In the genomic region with DNA sequence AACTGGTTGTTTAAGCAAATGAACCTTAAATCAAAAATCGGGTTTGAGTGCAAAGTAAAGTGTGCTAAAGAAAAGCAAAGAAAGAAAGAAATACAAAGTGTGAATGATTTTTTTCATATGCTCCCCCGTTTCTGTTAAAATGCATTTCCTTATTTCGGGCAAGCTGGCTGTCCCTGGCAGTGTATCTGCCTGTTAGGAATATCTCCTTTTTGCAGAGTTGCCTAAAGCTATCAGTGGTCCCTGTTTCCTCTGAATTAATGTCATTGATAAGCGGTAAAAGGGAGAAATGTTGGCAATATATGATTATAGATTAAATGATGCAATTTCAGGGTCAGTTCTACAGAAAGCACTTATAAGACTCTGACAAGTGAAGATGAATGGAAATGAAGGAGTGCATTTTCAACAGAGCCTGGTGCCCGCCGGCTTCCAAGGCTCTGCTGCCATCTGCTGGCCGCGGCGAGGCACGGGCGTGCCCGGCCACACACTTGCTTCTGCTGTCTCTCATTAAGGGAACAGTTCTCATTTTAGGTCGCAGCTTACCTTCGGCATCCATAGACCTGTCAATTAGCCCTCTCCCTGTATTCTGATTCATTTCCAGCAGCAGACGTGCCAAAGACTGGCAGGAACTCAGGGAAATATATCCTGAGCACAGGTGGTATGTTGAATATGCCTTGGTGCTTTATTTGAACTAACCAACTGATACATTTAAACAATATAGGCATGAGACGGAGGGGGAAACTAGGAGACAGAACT, we compare ENCODE assay signal across 8 cellular contexts.
DNase-seq lines count a peak whose midpoint lies in the region; ATAC-seq and TF ChIP-seq lines count a peak whose summit lies in the region.

No MANE protein-coding gene starts in this region.

- no peak overlapping the region for H3K4me3 Mint-ChIP-seq in osteocyte (ENCODE audit: unreplicated experiment)

- no peaks in the 10 kb centered on the region for H3K27me3 ChIP-seq in foreskin keratinocyte
- no peaks in the 10 kb centered on the region for H3K27me3 ChIP-seq in upper lobe of left lung

- no peak overlapping the region for H3K27ac Mint-ChIP-seq in osteocyte (ENCODE audit: unreplicated experiment)

- no peaks in the 10 kb centered on the region for H3K9me3 ChIP-seq in upper lobe of left lung

- ATAC-seq in GM21619 (IDR thresholded peaks at IDR 0.05; ENCODE audit: unreplicated experiment) (peak; percentile 85), foreskin keratinocyte (peak; percentile 93), upper lobe of left lung (ENCODE audit: low FRiP score in 2 of 2) (peak in 1 of 2 donors; percentile 91)

- TF ChIP-seq EP300 in upper lobe of left lung (IDR thresholded peaks at IDR 0.05) = no peak

- H3K4me1 Mint-ChIP-seq in osteocyte (ENCODE audit: unreplicated experiment) = no peaks in the 10 kb centered on the region

- H3K9me3 Mint-ChIP-seq in osteocyte (ENCODE audit: unreplicated experiment) = no peaks in the 10 kb centered on the region

- peaks cover 3% of the 10 kb centered on the region for H3K27me3 Mint-ChIP-seq in osteocyte (ENCODE audit: unreplicated experiment)

- H3K4me1 ChIP-seq in foreskin keratinocyte (no peaks in the 10 kb centered on the region), upper lobe of left lung (no peaks in the 10 kb centered on the region)

- no peak overlapping the region for H3K4me3 ChIP-seq in upper lobe of left lung

- H3K36me3 ChIP-seq in upper lobe of left lung = no peaks in the 10 kb centered on the region

- TF ChIP-seq CTCF in foreskin keratinocyte (conservative IDR thresholded peaks at IDR 0.05) (peak; percentile 92), osteocyte (IDR thresholded peaks at IDR 0.05) (peak; percentile 99), upper lobe of left lung (IDR thresholded peaks at IDR 0.05) (peak; percentile 68 to 96 (median 88))

- no peak for TF ChIP-seq POLR2A in upper lobe of left lung (IDR thresholded peaks at IDR 0.05)

- H3K36me3 Mint-ChIP-seq in osteocyte (ENCODE audit: unreplicated experiment) = no peaks in the 10 kb centered on the region

- WGBS in upper lobe of left lung, 2 donors = 15 to 18% methylated on average over 16 of the region's 16 CpGs

- DNase-seq in ELF-1 (ENCODE audit: low read depth, low spot score) (peak; percentile 89), HuH-7.5 (ENCODE audit: low spot score) (peak; percentile 34), RPMI8226 (peak; percentile 63), foreskin keratinocyte (peak in 1 of 2 donors; percentile 36), osteocyte (ENCODE audit: extremely low spot score, unreplicated experiment) (no peak), upper lobe of left lung (peak; percentile 62 to 93)
- peak; percentile 27 for DNase-seq in activated effector memory CD4-positive, alpha-beta T cell treated with Interleukin-2 at 50 U/mL for 16 hours

- no peak overlapping the region for H3K27ac ChIP-seq in foreskin keratinocyte
- no peak overlapping the region for H3K27ac ChIP-seq in upper lobe of left lung
